7 cellular contexts compared by ENCODE assay signal in the genomic region with DNA sequence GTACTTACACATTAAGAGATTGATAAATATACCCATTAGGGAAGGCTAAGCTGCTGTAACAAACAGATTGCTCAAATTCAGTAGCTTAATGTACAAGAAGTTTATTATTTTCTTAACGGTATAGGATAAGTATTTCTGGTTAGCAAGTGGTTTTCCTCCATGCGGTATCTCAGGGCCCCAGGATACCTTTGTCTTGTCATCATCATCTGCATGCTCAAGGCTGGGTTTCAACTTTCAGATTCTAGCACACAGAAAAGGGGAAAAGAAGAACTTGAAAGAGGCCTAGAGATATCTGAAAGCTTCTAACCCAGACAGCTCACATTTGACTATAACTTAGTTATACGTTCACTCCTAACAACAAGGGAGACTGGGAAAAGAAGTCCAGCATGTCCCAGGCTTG.
"Had no signal": no experiment of that assay in that cellular context is flagged by ENCODE, and none has a peak within 500 bp of the region (broad histone marks: within the 10 kb centered on the region; RNA-seq: fewer than 3 reads in every experiment).

No MANE protein-coding gene starts in this region.

- H3K27ac ChIP-seq: HL-60, KMS-11 had no signal

- H3K4me3 ChIP-seq: K562 had no signal

- H3K4me2 ChIP-seq: KMS-11 had no signal

- H3K9ac ChIP-seq: KMS-11 had no signal

- ATAC-seq: HepG2, K562 had no signal

- DNase-seq: IMR-90, KBM-7, KG1 had no signal
